Comparison of ENCODE assay signal across 9 cellular contexts in the genomic region with DNA sequence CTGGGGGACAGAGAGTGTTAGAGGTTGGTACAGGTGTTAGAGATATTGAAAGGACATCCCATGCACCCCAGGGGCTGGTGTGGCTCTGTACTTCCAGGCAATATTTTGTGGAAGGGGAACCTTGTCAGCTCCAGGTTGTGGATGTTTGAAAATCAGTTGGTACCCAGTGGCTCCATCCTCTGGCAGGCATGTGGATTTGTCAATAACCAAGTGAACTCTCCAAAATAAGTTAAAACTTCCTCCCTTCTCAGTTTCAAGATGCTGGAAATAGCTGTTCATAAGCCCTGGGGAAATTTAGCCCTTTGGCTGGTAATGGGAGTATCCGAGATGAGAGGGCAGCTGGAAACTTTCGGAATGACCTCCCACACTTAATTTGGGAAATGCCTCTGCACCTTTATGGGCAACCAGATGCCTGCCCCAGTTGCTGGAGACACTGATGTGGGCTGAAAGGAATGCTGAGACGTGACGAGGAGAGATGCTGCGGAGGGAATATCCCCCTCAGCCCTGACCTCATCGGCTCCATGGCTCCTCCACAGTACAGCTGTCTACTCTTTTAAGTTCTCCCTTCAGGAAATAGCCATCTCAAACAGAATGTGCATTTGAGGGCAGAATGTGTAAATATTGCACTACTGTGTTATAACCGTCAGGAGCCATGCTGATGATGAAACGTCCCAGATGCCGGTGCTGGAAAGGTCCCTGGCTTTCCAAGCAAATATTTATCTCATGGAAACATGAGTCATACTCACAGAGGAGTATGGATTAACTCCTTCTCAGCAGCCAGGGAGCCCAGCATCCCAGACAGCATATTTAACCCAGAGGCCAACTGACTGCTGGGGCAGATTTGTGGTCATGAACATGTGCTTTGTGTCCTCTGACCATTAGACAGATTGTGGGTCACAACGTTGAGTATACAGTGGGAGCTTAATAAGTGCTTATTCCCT. TPM values are rescaled to one million over a fixed set of nuclear protein-coding genes. Genes with fewer than 3 reads are reported as not detected.
DNase-seq lines count a peak whose midpoint lies in the region; ATAC-seq and TF ChIP-seq lines count a peak whose summit lies in the region.
"Had no signal": no experiment of that assay in that cellular context is flagged by ENCODE, and none has a peak within 500 bp of the region (broad histone marks: within the 10 kb centered on the region; RNA-seq: fewer than 3 reads in every experiment).

No MANE protein-coding gene starts in this region.

- WGBS in psoas muscle, 3 donors: 12 to 28% (median 17%) methylated on average over 10 of the region's 10 CpGs

- H3K36me3 ChIP-seq in psoas muscle (ENCODE audit: insufficient read depth in 1 of 2, low read depth in 1 of 2): peaks cover 0 to 29% of the 10 kb centered on the region in 2 donors

- H3K4me3 ChIP-seq in fibroblast of villous mesenchyme (ENCODE audit: low read depth, low read length) (no peak overlapping the region), psoas muscle (no peak overlapping the region)

- POLR2A ChIA-PET in RWPE1 (lab: Yijun Ruan, JAX; ENCODE audit: low non-redundant PET): no interaction called here

- H3K4me1 ChIP-seq in psoas muscle: no peaks in the 10 kb centered on the region

- DNase-seq in ELR (ENCODE audit: low read depth) (peak; percentile 99), RWPE1 (ENCODE audit: low spot score) (peak; percentile 63), fibroblast of villous mesenchyme (ENCODE audit: low read depth) (peak; percentile 100), psoas muscle (peak; percentile 71 to 79), CD1c-positive myeloid dendritic cell (ENCODE audit: extremely low spot score) (no peak), NCI-H524 treated with DMSO at 0.1 percent for 48 hours (lab: John Stamatoyannopoulos, UW) (no peak)
- DNase-seq: activated CD8-positive, alpha-beta memory T cell treated with anti-CD3 and anti-CD28 coated beads, Interleukin-2, amount 50 U/mL, for 48 hours had no signal

- peak; percentile 66 to 81 (median 74) for ATAC-seq in psoas muscle
- ATAC-seq in HG03378 (IDR thresholded peaks at IDR 0.05; ENCODE audit: unreplicated experiment): no peak
- no peak for ATAC-seq in HG03469 (IDR thresholded peaks at IDR 0.05; ENCODE audit: unreplicated experiment)

- intact Hi-C loops in psoas muscle (cut with DNase I): loop anchor here in 1 of 2 donors (5.0 kb wide), 1 partner anchor 81 kb away; no protein-coding TSS in a partner anchor

- H3K9me3 ChIP-seq in psoas muscle: no peaks in the 10 kb centered on the region

- no peaks in the 10 kb centered on the region for H3K27me3 ChIP-seq in psoas muscle (ENCODE audit: insufficient read depth in 3 of 3, low read length in 2 of 3)

- TF ChIP-seq CTCF in RWPE1 (conservative IDR thresholded peaks at IDR 0.05; ENCODE audit: low read depth): no peak
- peak; percentile 60 for TF ChIP-seq CTCF in fibroblast of villous mesenchyme (IDR thresholded peaks at IDR 0.05; ENCODE audit: insufficient read depth, low read depth, low read length)
- peak; percentile 19 for TF ChIP-seq CTCF in psoas muscle (IDR thresholded peaks at IDR 0.05)

- peak overlapping the region; percentile 72 for H3K27ac ChIP-seq in RWPE1
- H3K27ac ChIP-seq in psoas muscle: peak overlapping the region; percentile 60

- CTCF ChIA-PET in RWPE1 (lab: Yijun Ruan, JAX): interaction anchor here (0.6 to 1.6 kb wide), 7 partner anchors 9 to 947 kb away, joined by 3 to 12 read pairs (median 4); no protein-coding TSS in a partner anchor

RNA-seq across cellular contexts. Expression of a gene that starts 29.5 kb away (rescaled TPM):
- total RNA-seq in fibroblast of villous mesenchyme (281 and 496 TPM in 2 replicates), psoas muscle (10 to 100 TPM; 24.4 to 35.9 (median 30.3) TPM)
- 10 to 100 TPM; 18.8 to 28.3 (median 20.9) TPM for polyA plus RNA-seq in psoas muscle

Comparison
In these comparisons a context has a peak if more than half of its experiments do, and no peak if none do; other contexts are left out.
1. DNase-seq: peak in ELR (single experiment), RWPE1 (single experiment), fibroblast of villous mesenchyme (single experiment) and psoas muscle (2 of 2); none in CD1c-positive myeloid dendritic cell (single experiment) and NCI-H524 treated with DMSO at 0.1 percent for 48 hours (single experiment).
2. ATAC-seq: peak in psoas muscle (4 of 4); none in HG03378 (single experiment) and HG03469 (single experiment).